12 cellular contexts compared by ENCODE assay signal in genomic region chr3:116020495-116020894, GRCh38.
DNase-seq lines count a peak whose midpoint lies in the region; ATAC-seq, FAIRE-seq and TF ChIP-seq lines count a peak whose summit lies in the region.
"Had no signal": no experiment of that assay in that cellular context is flagged by ENCODE, and none has a peak within 500 bp of the region (broad histone marks: within the 10 kb centered on the region; RNA-seq: fewer than 3 reads in every experiment).

No MANE protein-coding gene starts in this region.

- peak; percentile 41 for DNase-seq in ELR (ENCODE audit: low read depth)
- DNase-seq in amniotic epithelial cell (ENCODE audit: low read depth): peak; percentile 14
- DNase-seq in H54 (ENCODE audit: insufficient read length, low spot score): no peak
- DNase-seq in Calu3: no peak
- DNase-seq in NCI-H526 (lab: John Stamatoyannopoulos, UW): no peak
- DNase-seq: esophagus squamous epithelium, NCI-H1105 had no signal

- intact Hi-C loops in Calu3 (cut with micrococcal nuclease; ENCODE audit: unreplicated experiment): no loop called here

- H3K27me3 Mint-ChIP-seq in Calu3 (ENCODE audit: unreplicated experiment): no peaks in the 10 kb centered on the region
- H3K27me3 Mint-ChIP-seq: activated naive CD8-positive, alpha-beta T cell had no signal

- H3K27ac Mint-ChIP-seq in Calu3 (ENCODE audit: unreplicated experiment): no peak overlapping the region
- H3K27ac Mint-ChIP-seq: activated naive CD8-positive, alpha-beta T cell had no signal

- no peak for TF ChIP-seq CTCF in Calu3 (IDR thresholded peaks at IDR 0.05; ENCODE audit: unreplicated experiment)

- no peak for TF ChIP-seq POLR2A in H54 (IDR thresholded peaks at IDR 0.05; ENCODE audit: low read depth, low read length)

- BruUV-seq in Calu3 (replicated peaks; lab: Mats Ljungman, UMichigan): no TSS peak

- CTCF ChIA-PET in Calu3 (lab: Charles Lee): no interaction called here

- FAIRE-seq in H54 (lab: Jason Lieb, UNC): no peak

- peak; percentile 85 for ATAC-seq in GM19452 (IDR thresholded peaks at IDR 0.05; ENCODE audit: unreplicated experiment)
- ATAC-seq in HG03108 (IDR thresholded peaks at IDR 0.05; ENCODE audit: unreplicated experiment): peak; percentile 84
- ATAC-seq in HG03457 (IDR thresholded peaks at IDR 0.05; ENCODE audit: unreplicated experiment): no peak
- ATAC-seq: HCT116 had no signal

- no peak overlapping the region for H3K4me3 Mint-ChIP-seq in Calu3 (ENCODE audit: low read depth, unreplicated experiment)
- H3K4me3 Mint-ChIP-seq: activated naive CD8-positive, alpha-beta T cell had no signal

- no peaks in the 10 kb centered on the region for H3K9me3 Mint-ChIP-seq in Calu3 (ENCODE audit: low read depth, unreplicated experiment)

- H3K36me3 Mint-ChIP-seq in Calu3 (ENCODE audit: insufficient read depth, unreplicated experiment): no peaks in the 10 kb centered on the region
- H3K36me3 Mint-ChIP-seq: activated naive CD8-positive, alpha-beta T cell had no signal

- H3K4me1 Mint-ChIP-seq in Calu3 (ENCODE audit: low read depth, unreplicated experiment): no peaks in the 10 kb centered on the region

Comparison
In these comparisons a context has a peak if more than half of its experiments do, and no peak if none do; other contexts are left out.
1. DNase-seq: peak in ELR (single experiment) and amniotic epithelial cell (single experiment); none in H54 (single experiment), Calu3 (single experiment) and NCI-H526 (0 of 2).